ENCODE assay signal across 9 cellular contexts in genomic region chr9:7827792-7828191, GRCh38.
"Had no signal": no experiment of that assay in that cellular context is flagged by ENCODE, and none has a peak within 500 bp of the region (broad histone marks: within the 10 kb centered on the region; RNA-seq: fewer than 3 reads in every experiment).

No MANE protein-coding gene starts in this region.

- H3K27ac ChIP-seq: GM23248, HL-60 had no signal

- DNase-seq: GM23248, GOT3, H7, HFFc6 had no signal

- H3K27ac Mint-ChIP-seq: HFFc6, IgD-negative memory B cell had no signal

- H3K9me3 ChIP-seq: HAP-1 had no signal

- H3K9me3 Mint-ChIP-seq: HFFc6 had no signal

- H3K27me3 Mint-ChIP-seq: IgD-negative memory B cell had no signal

- H3K4me1 ChIP-seq: HAP-1 had no signal

- H3K4me3 Mint-ChIP-seq: HFFc6, IgD-negative memory B cell had no signal

- H3K36me3 ChIP-seq: HAP-1 had no signal

- ATAC-seq: HCT116, HepG2 had no signal

- FAIRE-seq: HepG2 had no signal

- H3K4me1 Mint-ChIP-seq: IgD-negative memory B cell had no signal

- H3K4me3 ChIP-seq: GM23248, HAP-1 had no signal
